ENCODE assay signal across 8 cellular contexts in the genomic region with DNA sequence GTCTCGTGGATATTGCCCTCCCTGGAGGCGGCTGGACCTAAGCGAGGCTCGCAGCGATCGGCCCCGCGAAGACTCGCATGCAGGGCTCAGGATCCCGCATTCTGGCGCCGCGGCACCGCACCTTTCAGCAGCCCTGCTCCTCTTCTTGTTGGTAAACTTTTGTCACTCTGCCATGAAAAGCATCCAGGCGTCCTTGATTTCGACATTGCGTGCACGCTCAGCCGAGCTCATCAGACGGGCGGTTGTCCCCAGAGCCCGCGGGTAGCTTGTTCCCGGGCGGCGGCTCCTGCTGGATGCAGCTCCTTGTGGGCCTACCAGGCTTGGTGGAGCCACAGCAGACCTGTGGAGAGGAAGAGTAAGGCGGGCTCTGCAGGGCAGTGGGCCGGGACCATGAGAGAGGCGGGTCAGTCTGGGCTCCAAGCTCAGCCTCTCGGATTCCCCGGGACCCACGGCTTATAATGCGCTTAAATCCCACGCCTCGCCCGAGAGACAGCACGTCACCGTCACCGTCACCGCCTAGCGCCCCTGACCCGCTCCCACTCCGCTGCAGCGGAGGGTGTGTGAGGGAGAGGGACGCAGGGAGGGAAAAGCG. TPM values are rescaled to one million over a fixed set of nuclear protein-coding genes. Genes with fewer than 3 reads are reported as not detected.
DNase-seq lines count a peak whose midpoint lies in the region; ATAC-seq, FAIRE-seq and TF ChIP-seq lines count a peak whose summit lies in the region.

No MANE protein-coding gene starts in this region.

- no peak overlapping the region for H3K56ac ChIP-seq in H1 (replicated peaks; ENCODE audit: insufficient read length, low read depth, low read length)

- no peak overlapping the region for H3K9ac ChIP-seq in H1 (replicated peaks in 1 of 4; ENCODE audit: extremely low read depth in 1 of 4, low read depth in 3 of 4, low read length in 3 of 4)

- no peak overlapping the region for H4K91ac ChIP-seq in H1 (replicated peaks; ENCODE audit: insufficient read length, low read length)

- H2BK15ac ChIP-seq in H1 (ENCODE audit: low read length) = no peak overlapping the region

- no peak for TF ChIP-seq POLR2A in H1 (IDR thresholded peaks at IDR 0.05; ENCODE audit: control extremely low read depth in 1 of 2, low read depth in 2 of 2, low read length in 2 of 2)

- DNase-seq in activated CD4-positive, alpha-beta T cell treated with anti-CD3 and anti-CD28 coated beads for 36 hours = peak; percentile 31
- DNase-seq in activated CD4-positive, alpha-beta T cell treated with anti-CD3 and anti-CD28 coated beads for 1 hour = no peak
- DNase-seq in RWPE1 (ENCODE audit: low spot score) (no peak), H1 (ENCODE audit: low read depth in 1 of 2, low spot score in 2 of 2) (peak in 1 of 2 experiments; percentile 73), neural crest cell (ENCODE audit: low read depth, low spot score) (peak; percentile 20), NCI-H82 treated with DMSO at 0.1 percent for 48 hours (lab: John Stamatoyannopoulos, UW; ENCODE audit: unreplicated experiment) (no peak), inferior parietal cortex (ENCODE audit: extremely low spot score) (no peak), activated gamma-delta T cell (lab: John Stamatoyannopoulos, UW) (no peak)

- peak overlapping the region; percentile 35; the same call in 1 of the 2 replicates for H4K8ac ChIP-seq in H1 (ENCODE audit: extremely low read depth, insufficient read depth, low read length)

- no peak for FAIRE-seq in H1 (lab: Jason Lieb, UNC)

- H3K4me3 ChIP-seq in H1 (ENCODE audit: extremely low read depth in 1 of 4, insufficient read depth in 2 of 4, low read depth in 3 of 4, low read length in 4 of 4) = peak overlapping the region; percentile 55 to 63 (median 60)

- H3K4me1 Mint-ChIP-seq in activated CD4-positive, alpha-beta T cell treated with anti-CD3 and anti-CD28 coated beads for 36 hours = peaks cover 12% of the 10 kb centered on the region
- H3K4me1 Mint-ChIP-seq in neural crest cell = peaks cover 13% of the 10 kb centered on the region

- no peaks in the 10 kb centered on the region for H4K20me1 ChIP-seq in H1 (replicated peaks in 1 of 2; ENCODE audit: control insufficient read depth in 1 of 2, insufficient read depth in 2 of 2, low read length in 2 of 2)

- H3K23me2 ChIP-seq in H1 (ENCODE audit: low read depth, low read length) = peaks cover 13% of the 10 kb centered on the region; the same call in 1 of the 2 replicates

- H3K79me2 ChIP-seq in H1 (ENCODE audit: control insufficient read depth in 1 of 2, insufficient read depth in 2 of 2, low read length in 2 of 2) = no peaks in the 10 kb centered on the region

- no peak overlapping the region for H2AK5ac ChIP-seq in H1 (ENCODE audit: low read depth, low read length)

- peaks cover 5% of the 10 kb centered on the region for H3K36me3 Mint-ChIP-seq in activated CD4-positive, alpha-beta T cell treated with anti-CD3 and anti-CD28 coated beads for 36 hours (ENCODE audit: low read depth)
- peaks cover 9% of the 10 kb centered on the region for H3K36me3 Mint-ChIP-seq in neural crest cell (ENCODE audit: low read depth)

- WGBS in H1 (ENCODE audit: extremely low coverage in 1 of 2, insufficient coverage in 1 of 2, insufficient read length in 1 of 2, insufficient replicate concordance in 2 of 2, low coverage in 1 of 2, low lambda C conversion rate in 2 of 2, missing lambda C conversion rate in 1 of 2), 2 experiments = 3% methylated on average over 45 of the region's 46 CpGs; no CpG with 5 or more reads in 1 of the 2 experiments

- H2AFZ ChIP-seq in H1 (ENCODE audit: low read length) = peak overlapping the region; percentile 1; the same call in 1 of the 2 replicates

- ATAC-seq in activated CD4-positive, alpha-beta T cell treated with anti-CD3 and anti-CD28 coated beads for 36 hours = no peak

- H3K18ac ChIP-seq in H1 (ENCODE audit: extremely low read depth, low read length) = peak overlapping the region; percentile 38

- H3K27ac Mint-ChIP-seq in activated CD4-positive, alpha-beta T cell treated with anti-CD3 and anti-CD28 coated beads for 36 hours = no peak overlapping the region
- no peak overlapping the region for H3K27ac Mint-ChIP-seq in neural crest cell (ENCODE audit: unreplicated experiment)

- no peak overlapping the region for H2BK20ac ChIP-seq in H1 (ENCODE audit: low read length)

- CTCF ChIA-PET in activated CD4-positive, alpha-beta T cell treated with anti-CD3 and anti-CD28 coated beads for 36 hours (lab: Charles Lee) = interaction anchor here (1.0 kb wide), 1 partner anchor 20 kb away, joined by 4 read pairs; no protein-coding TSS in a partner anchor
- CTCF ChIA-PET in RWPE1 (lab: Yijun Ruan, JAX) = interaction anchor here (0.6 to 1.4 kb wide), 3 partner anchors 20 to 741 kb away, joined by 3 to 8 read pairs (median 5); no protein-coding TSS in a partner anchor
- CTCF ChIA-PET in H1 (lab: Charles Lee; ENCODE audit: partially characterized antibody) = interaction anchor here (0.7 to 3.8 kb wide), 5 partner anchors 11 to 205 kb away, joined by 3 to 19 read pairs (median 3); no protein-coding TSS in a partner anchor

- intact Hi-C loops in activated CD4-positive, alpha-beta T cell treated with anti-CD3 and anti-CD28 coated beads for 36 hours (cut with DNase I, micrococcal nuclease) = loop anchor here in 1 of 2 experiments (5.0 kb wide), 1 partner anchor 60 kb away; no protein-coding TSS in a partner anchor

- H4K5ac ChIP-seq in H1 (ENCODE audit: insufficient read length, low read depth, low read length) = no peak overlapping the region

- H2BK120ac ChIP-seq in H1 (replicated peaks; ENCODE audit: low read depth, low read length) = no peak overlapping the region

- no peak for TF ChIP-seq RAD21 in H1 (IDR thresholded peaks at IDR 0.05 in 1 of 2, conservative IDR thresholded peaks at IDR 0.05 in 1 of 2; ENCODE audit: low read depth in 2 of 2, low read length in 2 of 2)

- H3K79me1 ChIP-seq in H1 (ENCODE audit: low read depth, low read length) = no peaks in the 10 kb centered on the region

- peaks cover 32% of the 10 kb centered on the region for H3K27me3 Mint-ChIP-seq in activated CD4-positive, alpha-beta T cell treated with anti-CD3 and anti-CD28 coated beads for 36 hours
- H3K27me3 Mint-ChIP-seq in neural crest cell (ENCODE audit: low read depth) = peaks cover 76% of the 10 kb centered on the region

- H3K4me3 Mint-ChIP-seq in activated CD4-positive, alpha-beta T cell treated with anti-CD3 and anti-CD28 coated beads for 36 hours = peak overlapping the region; percentile 72
- H3K4me3 Mint-ChIP-seq in neural crest cell = peak overlapping the region; percentile 86

- TF ChIP-seq CTCF in RWPE1 (conservative IDR thresholded peaks at IDR 0.05; ENCODE audit: low read depth) = no peak
- no peak for TF ChIP-seq CTCF in H1 (IDR thresholded peaks at IDR 0.05; ENCODE audit: control extremely low read depth in 1 of 3, insufficient read depth in 1 of 3, low read depth in 1 of 3, low read length in 3 of 3)
- no peak for TF ChIP-seq CTCF in neural crest cell (conservative IDR thresholded peaks at IDR 0.05)

- peak overlapping the region; percentile 86 to 95 for H3K4me2 ChIP-seq in H1 (ENCODE audit: insufficient read depth in 1 of 2, low read depth in 2 of 2, low read length in 2 of 2)

- 0 out of 4 replicates have a peak, but pooled peaks cover 3 to 5% of the 10 kb centered on the region in 2 experiments for H3K9me3 ChIP-seq in H1 (ENCODE audit: insufficient read depth in 2 of 2, low read depth in 1 of 2, low read length in 1 of 2)

- H2BK5ac ChIP-seq in H1 (ENCODE audit: low read depth, low read length) = no peak overlapping the region

- peaks cover 0 to 4% (median 1%) of the 10 kb centered on the region in 4 experiments; a peak in 3 of 7 replicates for H3K4me1 ChIP-seq in H1 (replicated peaks in 1 of 4; ENCODE audit: control insufficient read depth in 3 of 4, insufficient read depth in 4 of 4, low read length in 3 of 4)

- H3K9me3 Mint-ChIP-seq in activated CD4-positive, alpha-beta T cell treated with anti-CD3 and anti-CD28 coated beads for 36 hours (ENCODE audit: low read depth) = peaks cover 3% of the 10 kb centered on the region
- H3K9me3 Mint-ChIP-seq in neural crest cell = no peaks in the 10 kb centered on the region

- H3K4ac ChIP-seq in H1 (replicated peaks; ENCODE audit: insufficient read length, low read depth, low read length) = no peak overlapping the region

- H3K27ac ChIP-seq in RWPE1 (peak overlapping the region; percentile 87; the same call in 1 of the 2 replicates), H1 (ENCODE audit: low read depth, low read length) (no peak overlapping the region)

- H2BK12ac ChIP-seq in H1 (ENCODE audit: low read depth, low read length) = no peak overlapping the region

- POLR2A ChIA-PET in activated CD4-positive, alpha-beta T cell treated with anti-CD3 and anti-CD28 coated beads for 36 hours (lab: Charles Lee) = no interaction called here
- POLR2A ChIA-PET in RWPE1 (lab: Yijun Ruan, JAX; ENCODE audit: low non-redundant PET) (no interaction called here), H1 (lab: Charles Lee; ENCODE audit: partially characterized antibody) (no interaction called here)

- H3K23ac ChIP-seq in H1 (ENCODE audit: insufficient read length) = no peak overlapping the region

- H3K36me3 ChIP-seq in H1 (ENCODE audit: control insufficient read depth in 2 of 4, insufficient read depth in 4 of 4, low read length in 3 of 4) = peaks cover 0 to 3% (median 0%) of the 10 kb centered on the region in 4 experiments; a peak in 1 of 8 replicates

- TF ChIP-seq EP300 in H1 (IDR thresholded peaks at IDR 0.05; ENCODE audit: borderline replicate concordance in 1 of 2, low read depth in 2 of 2, low read length in 2 of 2) = no peak

- peaks cover 4 to 32% (median 23%) of the 10 kb centered on the region in 4 experiments for H3K27me3 ChIP-seq in H1 (replicated peaks in 1 of 4; ENCODE audit: control insufficient read depth in 3 of 4, extremely low read depth in 1 of 4, insufficient read depth in 3 of 4, low read length in 3 of 4)

- H3K14ac ChIP-seq in H1 (ENCODE audit: insufficient read length) = no peak overlapping the region

TF ChIP-seq in H1, 55 proteins besides CTCF, POLR2A, EP300 and RAD21 (continues in another document):
- TF ChIP-seq TBP (IDR thresholded peaks at IDR 0.05; ENCODE audit: low read depth, low read length) = 0 out of 2 replicates have a peak, but pooled peaks have one; percentile 1
- no peak for TF ChIP-seq BRCA1 (IDR thresholded peaks at IDR 0.05; ENCODE audit: low read depth, low read length)
- TF ChIP-seq TCF12 (IDR thresholded peaks at IDR 0.05; ENCODE audit: low read depth, low read length) = no peak

RNA-seq across cellular contexts. Expression of a gene that starts 1.8 kb away (rescaled TPM):
- total RNA-seq in activated CD4-positive, alpha-beta T cell treated with anti-CD3 and anti-CD28 coated beads for 36 hours = 1 to 10 TPM; 6.4 to 7.5 TPM
- total RNA-seq in H1 (2021; fragmentation: NEBNext Ultra II Directional; extraction: Animal tissue kit (Norgen Biotek cat#: 25700)) = 4.0 and 13.2 TPM in 2 replicates
- 0.66 and 0.68 TPM in 2 replicates for polyA plus RNA-seq in H1 (2011; rRNA removed)
- 2.6 TPM for polyA plus RNA-seq in H1 (2011; cell fraction: cytosol; rRNA removed)
- polyA plus RNA-seq in H1 (2011; cell fraction: nucleus; rRNA removed) = 11.4 TPM
- polyA plus RNA-seq in H1 (2012, experiment 1 of 2) = 2.3 to 7.1 TPM (median 5.8 TPM) in 4 replicates
- 0.12 TPM for polyA plus RNA-seq in H1 (2012, experiment 2 of 2)
- 15.9 TPM for polyA plus RNA-seq in H1 (2013, experiment 1 of 2)
- polyA plus RNA-seq in H1 (2013, experiment 2 of 2) = 11.2 TPM
- polyA minus RNA-seq in H1 (2011; rRNA and poly(A)+ RNA removed) = 3.0 and 6.5 TPM in 2 replicates
- 12.6 TPM for polyA minus RNA-seq in H1 (2011; cell fraction: cytosol; rRNA and poly(A)+ RNA removed)
- polyA minus RNA-seq in H1 (2011; cell fraction: nucleus; rRNA and poly(A)+ RNA removed) = 8.8 TPM
- 4.8 and 7.6 TPM in 2 replicates for total RNA-seq in neural crest cell

Comparison
In these comparisons a context has a peak if more than half of its experiments do, and no peak if none do; other contexts are left out.
1. DNase-seq: peak in activated CD4-positive, alpha-beta T cell treated with anti-CD3 and anti-CD28 coated beads for 36 hours (single experiment) and neural crest cell (single experiment); none in activated CD4-positive, alpha-beta T cell treated with anti-CD3 and anti-CD28 coated beads for 1 hour (single experiment), RWPE1 (single experiment), NCI-H82 treated with DMSO at 0.1 percent for 48 hours (single experiment), inferior parietal cortex (single experiment) and activated gamma-delta T cell (single experiment).